27 cellular contexts compared by ENCODE assay signal in genomic region chr1:49408346-49408745, GRCh38.
"Had no signal": no experiment of that assay in that cellular context is flagged by ENCODE, and none has a peak within 500 bp of the region (broad histone marks: within the 10 kb centered on the region; RNA-seq: fewer than 3 reads in every experiment).

No MANE protein-coding gene starts in this region.

- ATAC-seq: activated CD4-positive, alpha-beta T cell treated with anti-CD3 and anti-CD28 coated beads for 36 hours; activated CD8-positive, alpha-beta memory T cell treated with anti-CD3 and anti-CD28 coated beads, Interleukin-2, amount 10 ng/mL, durations not matched to agents 7 days and 5 days; activated CD8-positive, alpha-beta T cell treated with anti-CD3 and anti-CD28 coated beads, Interleukin-2, amount 10 ng/mL, durations not matched to agents 7 days and 5 days; activated naive CD8-positive, alpha-beta T cell treated with anti-CD3 and anti-CD28 coated beads, Interleukin-2, amount 50 U/mL, for 24 hours; body of pancreas; effector memory CD8-positive, alpha-beta T cell; esophagus mucosa had no signal

- H3K27ac ChIP-seq: adrenal gland, body of pancreas, coronary artery, epithelial cell of prostate had no signal

- H3K4me1 ChIP-seq: adrenal gland, body of pancreas had no signal

- H3K4me3 ChIP-seq: adrenal gland, body of pancreas, coronary artery had no signal

- H3K9me3 ChIP-seq: adrenal gland, body of pancreas had no signal

- FAIRE-seq: frontal cortex had no signal

- H3K36me3 ChIP-seq: adrenal gland had no signal

- H3K27me3 ChIP-seq: adrenal gland, body of pancreas had no signal

- DNase-seq: activated CD4-positive, alpha-beta memory T cell treated with anti-CD3 and anti-CD28 coated beads for 36 hours; activated CD4-positive, alpha-beta T cell treated with anti-CD3 and anti-CD28 coated beads for 36 hours; activated CD4-positive, alpha-beta T cell treated with anti-CD3 and anti-CD28 coated beads, Interleukin-2, amount 10 ng/mL, durations not matched to agents 24 days and 14 days; activated CD4-positive, CD25-positive, alpha-beta regulatory T cell; activated CD4-positive, CD25-positive, alpha-beta regulatory T cell treated with anti-CD3 and anti-CD28 coated beads, Interleukin-2, amount 50 U/mL, for 72 hours; activated CD8-positive, alpha-beta memory T cell treated with anti-CD3 and anti-CD28 coated beads, Interleukin-2, amount 10 ng/mL, durations not matched to agents 7 days and 5 days; activated CD8-positive, alpha-beta memory T cell treated with anti-CD3 and anti-CD28 coated beads, Interleukin-2, amount 50 U/mL, for 4 hours; activated CD8-positive, alpha-beta T cell treated with anti-CD3 and anti-CD28 coated beads, Interleukin-2, amount 10 ng/mL, durations not matched to agents 7 days and 5 days; activated effector memory CD4-positive, alpha-beta T cell treated with anti-CD3 and anti-CD28 coated beads, Interleukin-2, amount 50 U/mL, for 16 hours; activated naive CD4-positive, alpha-beta T cell treated with anti-CD3 and anti-CD28 coated beads for 36 hours; activated naive CD8-positive, alpha-beta T cell treated with anti-CD3 and anti-CD28 coated beads for 36 hours; activated naive CD8-positive, alpha-beta T cell treated with anti-CD3 and anti-CD28 coated beads, Interleukin-2, amount 50 U/mL, for 24 hours; activated T-cell treated with anti-CD3 and anti-CD28 coated beads, Interleukin-2, amount 50 U/mL, for 1 hour; activated T-cell treated with anti-CD3 and anti-CD28 coated beads, Interleukin-2, amount 50 U/mL, for 48 hours; adrenal gland; amygdala; aorta; body of pancreas; effector CD4-positive, alpha-beta T cell; effector memory CD8-positive, alpha-beta T cell; foreskin fibroblast; head of caudate nucleus; T-helper 2 cell had no signal
